11 cellular contexts compared by ENCODE assay signal in genomic region chr3:183528758-183529157, GRCh38. TPM values are rescaled to one million over a fixed set of nuclear protein-coding genes. Genes with fewer than 3 reads are reported as not detected.
DNase-seq lines count a peak whose midpoint lies in the region; ATAC-seq and TF ChIP-seq lines count a peak whose summit lies in the region.
"Not testable (repeated sequence)": the region's sequence is repeated elsewhere in the genome, so short reads cannot be mapped to it uniquely, and the experiment has no call there.
"Had no signal": no experiment of that assay in that cellular context is flagged by ENCODE, and none has a peak within 500 bp of the region (broad histone marks: within the 10 kb centered on the region; RNA-seq: fewer than 3 reads in every experiment).

No MANE protein-coding gene starts in this region.

- not testable (repeated sequence) for H3K27me3 ChIP-seq in CD4-positive, CD25-positive, alpha-beta regulatory T cell (ENCODE audit: control insufficient read depth, insufficient read depth, low read length); OCI-LY3 (ENCODE audit: low read depth, low read length)

- CTCF ChIA-PET in HEK293 (lab: Yijun Ruan, JAX): interaction anchor here (0.6 kb wide), 1 partner anchor 356 kb away, joined by 3 read pairs; the partner anchor contains the start of gene PARL
- CTCF ChIA-PET in activated B cell treated with CpG ODN at 0.5 μM for 24 hours (lab: Charles Lee): interaction anchor here (0.9 to 2.3 kb wide), 4 partner anchors 13 to 238 kb away, joined by 4 to 12 read pairs (median 6); no protein-coding TSS in a partner anchor

- H3K4me1 ChIP-seq in CD4-positive, CD25-positive, alpha-beta regulatory T cell (ENCODE audit: control insufficient read depth, insufficient read depth, low read length, poor library complexity, severe bottlenecking): peaks cover 17% of the 10 kb centered on the region
- not testable (repeated sequence) for H3K4me1 ChIP-seq in HEK293 (ENCODE audit: control insufficient read depth, insufficient read depth, low read length)
- peaks cover 82% of the 10 kb centered on the region for H3K4me1 ChIP-seq in OCI-LY3 (ENCODE audit: low read length)

- ATAC-seq in CD4-positive, CD25-positive, alpha-beta regulatory T cell (ENCODE audit: low read depth in 2 of 2); activated B cell treated with CpG ODN at 0.5 μM for 24 hours (ENCODE audit: low read depth); activated T-helper 17 cell treated with anti-CD3 and anti-CD28 coated beads, Interleukin-2, amount 50 U/mL, for 72 hours (replicated peaks); activated naive CD4-positive, alpha-beta T cell treated with anti-CD3 and anti-CD28 coated beads, Interleukin-2, amount 50 U/mL, for 72 hours; stimulated activated memory B cell treated with anti-CD40 and anti-IgM and Interleukin-4, amounts not matched to agents 10 μg/mL and 1 μg/mL and 100 μg/mL, for 72 hours: not testable (repeated sequence)

- not testable (repeated sequence) for H2AFZ ChIP-seq in OCI-LY3 (ENCODE audit: low read depth, low read length)

- H3K36me3 Mint-ChIP-seq in CD4-positive, CD25-positive, alpha-beta regulatory T cell: peaks cover 74% of the 10 kb centered on the region
- H3K36me3 Mint-ChIP-seq in activated B cell treated with CpG ODN at 0.5 μM for 24 hours (ENCODE audit: low read depth) (peaks cover 55% of the 10 kb centered on the region), endothelial cell (ENCODE audit: low read depth, unreplicated experiment) (peaks cover 66% of the 10 kb centered on the region)
- H3K36me3 Mint-ChIP-seq in activated T-helper 17 cell treated with anti-CD3 and anti-CD28 coated beads, Interleukin-2, amount 50 U/mL, for 72 hours (ENCODE audit: low read depth): peaks cover 86% of the 10 kb centered on the region
- peaks cover 18 to 80% of the 10 kb centered on the region in 2 donors for H3K36me3 Mint-ChIP-seq in activated naive CD4-positive, alpha-beta T cell treated with anti-CD3 and anti-CD28 coated beads, Interleukin-2, amount 50 U/mL, for 72 hours
- H3K36me3 Mint-ChIP-seq in stimulated activated memory B cell treated with anti-CD40 and anti-IgM and Interleukin-4, amounts not matched to agents 10 μg/mL and 1 μg/mL and 100 μg/mL, for 72 hours: peaks cover 72% of the 10 kb centered on the region

- not testable (repeated sequence) for H3K27ac ChIP-seq in CD4-positive, CD25-positive, alpha-beta regulatory T cell (ENCODE audit: insufficient read depth, low read length, poor library complexity, severe bottlenecking); HEK293 (ENCODE audit: extremely low read depth, low read depth, low read length); OCI-LY3 (ENCODE audit: low read length)

- not testable (repeated sequence) for H3K4me3 Mint-ChIP-seq in CD4-positive, CD25-positive, alpha-beta regulatory T cell; activated B cell treated with CpG ODN at 0.5 μM for 24 hours; endothelial cell (ENCODE audit: unreplicated experiment); stimulated activated memory B cell treated with anti-CD40 and anti-IgM and Interleukin-4, amounts not matched to agents 10 μg/mL and 1 μg/mL and 100 μg/mL, for 72 hours
- peak overlapping the region; percentile 52 for H3K4me3 Mint-ChIP-seq in activated T-helper 17 cell treated with anti-CD3 and anti-CD28 coated beads, Interleukin-2, amount 50 U/mL, for 72 hours

- POLR2A ChIA-PET in HEK293 (lab: Yijun Ruan, JAX): not testable (repeated sequence)
- POLR2A ChIA-PET in activated B cell treated with CpG ODN at 0.5 μM for 24 hours (lab: Charles Lee): interaction anchor here (1.7 to 3.0 kb wide), 5 partner anchors 12 to 107 kb away, joined by 10 to 26 read pairs (median 16); partner anchors contain the start of genes KLHL24 and KLHL6

- peaks cover 55% of the 10 kb centered on the region for H4K20me1 ChIP-seq in OCI-LY3 (ENCODE audit: insufficient read depth, low read length)

- H3K27ac Mint-ChIP-seq in CD4-positive, CD25-positive, alpha-beta regulatory T cell: peak overlapping the region in 2 of 3 donors; percentile 0 to 96
- H3K27ac Mint-ChIP-seq in activated B cell treated with CpG ODN at 0.5 μM for 24 hours (peak overlapping the region; percentile 87), endothelial cell (ENCODE audit: unreplicated experiment) (peak overlapping the region; percentile 44)
- H3K27ac Mint-ChIP-seq in activated T-helper 17 cell treated with anti-CD3 and anti-CD28 coated beads, Interleukin-2, amount 50 U/mL, for 72 hours: not testable (repeated sequence)
- H3K27ac Mint-ChIP-seq in activated naive CD4-positive, alpha-beta T cell treated with anti-CD3 and anti-CD28 coated beads, Interleukin-2, amount 50 U/mL, for 72 hours: peak overlapping the region; percentile 22 to 67
- H3K27ac Mint-ChIP-seq in stimulated activated memory B cell treated with anti-CD40 and anti-IgM and Interleukin-4, amounts not matched to agents 10 μg/mL and 1 μg/mL and 100 μg/mL, for 72 hours: peak overlapping the region; percentile 87

- H3K4me2 ChIP-seq in OCI-LY3 (ENCODE audit: low read length): peak overlapping the region; percentile 80

- H3K4me1 Mint-ChIP-seq in CD4-positive, CD25-positive, alpha-beta regulatory T cell: peaks cover 34 to 64% (median 53%) of the 10 kb centered on the region in 4 donors
- H3K4me1 Mint-ChIP-seq in activated B cell treated with CpG ODN at 0.5 μM for 24 hours: peaks cover 88% of the 10 kb centered on the region
- H3K4me1 Mint-ChIP-seq in activated T-helper 17 cell treated with anti-CD3 and anti-CD28 coated beads, Interleukin-2, amount 50 U/mL, for 72 hours: peaks cover 50% of the 10 kb centered on the region
- peaks cover 53% of the 10 kb centered on the region for H3K4me1 Mint-ChIP-seq in endothelial cell (ENCODE audit: unreplicated experiment)
- peaks cover 93% of the 10 kb centered on the region for H3K4me1 Mint-ChIP-seq in stimulated activated memory B cell treated with anti-CD40 and anti-IgM and Interleukin-4, amounts not matched to agents 10 μg/mL and 1 μg/mL and 100 μg/mL, for 72 hours

- H3K9me3 ChIP-seq in CD4-positive, CD25-positive, alpha-beta regulatory T cell (ENCODE audit: control insufficient read depth in 2 of 2, low read length in 2 of 2); HEK293 (ENCODE audit: control insufficient read depth, insufficient read depth, low read depth, low read length); OCI-LY3 (ENCODE audit: insufficient read depth, low read length): not testable (repeated sequence)

- H3K27me3 Mint-ChIP-seq in CD4-positive, CD25-positive, alpha-beta regulatory T cell; activated B cell treated with CpG ODN at 0.5 μM for 24 hours; activated T-helper 17 cell treated with anti-CD3 and anti-CD28 coated beads, Interleukin-2, amount 50 U/mL, for 72 hours; endothelial cell (ENCODE audit: unreplicated experiment); stimulated activated memory B cell treated with anti-CD40 and anti-IgM and Interleukin-4, amounts not matched to agents 10 μg/mL and 1 μg/mL and 100 μg/mL, for 72 hours: not testable (repeated sequence)

- intact Hi-C loops in activated B cell treated with CpG ODN at 0.5 μM for 24 hours (cut with micrococcal nuclease): loop anchor here (1.0 to 5.0 kb wide), 3 partner anchors 12 to 109 kb away; partner anchors contain the start of gene KLHL24

- not testable (repeated sequence) for H3K4me3 ChIP-seq in CD4-positive, CD25-positive, alpha-beta regulatory T cell (ENCODE audit: low read depth, low read length); HEK293 (ENCODE audit: low read depth, low read length); OCI-LY3 (ENCODE audit: low read length)

- DNase-seq in CD4-positive, CD25-positive, alpha-beta regulatory T cell; activated B cell treated with CpG ODN at 0.5 μM for 24 hours; activated naive CD4-positive, alpha-beta T cell treated with anti-CD3 and anti-CD28 coated beads, Interleukin-2, amount 50 U/mL, for 72 hours (ENCODE audit: low spot score in 2 of 2); endothelial cell (ENCODE audit: low spot score): not testable (repeated sequence)

- H3K9me3 Mint-ChIP-seq in CD4-positive, CD25-positive, alpha-beta regulatory T cell; activated B cell treated with CpG ODN at 0.5 μM for 24 hours; activated T-helper 17 cell treated with anti-CD3 and anti-CD28 coated beads, Interleukin-2, amount 50 U/mL, for 72 hours; activated naive CD4-positive, alpha-beta T cell treated with anti-CD3 and anti-CD28 coated beads, Interleukin-2, amount 50 U/mL, for 72 hours; endothelial cell (ENCODE audit: unreplicated experiment); stimulated activated memory B cell treated with anti-CD40 and anti-IgM and Interleukin-4, amounts not matched to agents 10 μg/mL and 1 μg/mL and 100 μg/mL, for 72 hours: not testable (repeated sequence)

- H3K36me3 ChIP-seq in CD4-positive, CD25-positive, alpha-beta regulatory T cell (ENCODE audit: control insufficient read depth, insufficient read depth, low read length): peaks cover 47% of the 10 kb centered on the region
- H3K36me3 ChIP-seq in HEK293 (ENCODE audit: control insufficient read depth in 2 of 2, insufficient read depth in 1 of 2, low read length in 2 of 2): not testable (repeated sequence)
- H3K36me3 ChIP-seq in OCI-LY3 (replicated peaks; ENCODE audit: low read depth, low read length): peaks cover 51% of the 10 kb centered on the region

- H3K9ac ChIP-seq in OCI-LY3 (ENCODE audit: low read length): not testable (repeated sequence)

- not testable (repeated sequence) for TF ChIP-seq CTCF in HEK293 (tag by site-specific recombination; IDR thresholded peaks at IDR 0.05); OCI-LY3 (IDR thresholded peaks at IDR 0.05; ENCODE audit: low read depth, low read length); activated B cell treated with CpG ODN at 0.5 μM for 24 hours (IDR thresholded peaks at IDR 0.05); endothelial cell (IDR thresholded peaks at IDR 0.05; ENCODE audit: unreplicated experiment)

- H3K79me2 ChIP-seq in OCI-LY3 (ENCODE audit: low read length): peaks cover 79% of the 10 kb centered on the region

RNA-seq across cellular contexts. Expression of gene KLHL6, which starts 26.7 kb away (rescaled TPM):
- 48.2 TPM for total RNA-seq in CD4-positive, CD25-positive, alpha-beta regulatory T cell
- 10 to 100 TPM; 17.8 to 21.8 (median 19.3) TPM for polyA plus RNA-seq in CD4-positive, CD25-positive, alpha-beta regulatory T cell
- total RNA-seq in activated B cell treated with CpG ODN at 0.5 μM for 24 hours: 34.6 and 41.7 TPM in 2 replicates
- total RNA-seq in activated T-helper 17 cell treated with anti-CD3 and anti-CD28 coated beads, Interleukin-2, amount 50 U/mL, for 72 hours: 10 to 100 TPM; 33.5 to 39.7 TPM
- 10 to 100 TPM; 47.0 to 72.9 TPM for total RNA-seq in activated naive CD4-positive, alpha-beta T cell treated with anti-CD3 and anti-CD28 coated beads, Interleukin-2, amount 50 U/mL, for 72 hours
- 46.1 TPM for total RNA-seq in endothelial cell (ENCODE audit: unreplicated experiment)
- total RNA-seq: A673, IMR-90 had no signal
- polyA plus RNA-seq: AG04450, IMR-90 had no signal
